8 cellular contexts compared by ENCODE assay signal in genomic region chr9:69174645-69175487, GRCh38. TPM values are rescaled to one million over a fixed set of nuclear protein-coding genes. Genes with fewer than 3 reads are reported as not detected.
DNase-seq lines count a peak whose midpoint lies in the region; ATAC-seq and TF ChIP-seq lines count a peak whose summit lies in the region.

No MANE protein-coding gene starts in this region.

- peak overlapping the region; percentile 90 for H3K4me3 Mint-ChIP-seq in T-helper 17 cell
- peak overlapping the region; percentile 83 for H3K4me3 Mint-ChIP-seq in stimulated activated naive CD8-positive, alpha-beta T cell treated with anti-CD3 and anti-CD28 coated beads, Interleukin-15, Interleukin-2, amounts not matched to agents 100 ng/mL and 50 ng/mL, for 24 hours

- H3K27ac ChIP-seq in duodenal mucosa (ENCODE audit: low read depth, low read length) (no peak overlapping the region), lung (ENCODE audit: low read depth in 1 of 2, low read length in 1 of 2) (peak overlapping the region; percentile 90 to 94)

- ATAC-seq in GM21381 (IDR thresholded peaks at IDR 0.05; ENCODE audit: unreplicated experiment): peak; percentile 57
- peak; percentile 48 for ATAC-seq in HG03571 (IDR thresholded peaks at IDR 0.05; ENCODE audit: unreplicated experiment)
- ATAC-seq in T-helper 17 cell: peak; percentile 56
- peak; percentile 39 for ATAC-seq in lung (ENCODE audit: insufficient read depth, low FRiP score)

- H3K9me3 ChIP-seq in T-helper 17 cell (ENCODE audit: control insufficient read depth, low read length, poor library complexity, severe bottlenecking) (no peaks in the 10 kb centered on the region), duodenal mucosa (ENCODE audit: control insufficient read depth in 1 of 2, low read length in 2 of 2) (no peaks in the 10 kb centered on the region), lung (ENCODE audit: control insufficient read depth in 2 of 2, insufficient read depth in 1 of 2, low read length in 1 of 2) (no peaks in the 10 kb centered on the region)

- no peaks in the 10 kb centered on the region for H3K27me3 ChIP-seq in GM06990 (replicated peaks; ENCODE audit: control insufficient read depth, insufficient read depth, low read length)
- H3K27me3 ChIP-seq in duodenal mucosa (ENCODE audit: control insufficient read depth in 1 of 2, insufficient read depth in 2 of 2, low read length in 2 of 2): no peaks in the 10 kb centered on the region
- H3K27me3 ChIP-seq in lung (ENCODE audit: control insufficient read depth, insufficient read depth): no peaks in the 10 kb centered on the region

- H3K36me3 Mint-ChIP-seq in T-helper 17 cell (ENCODE audit: low read depth): peaks cover 6% of the 10 kb centered on the region
- H3K36me3 Mint-ChIP-seq in stimulated activated naive CD8-positive, alpha-beta T cell treated with anti-CD3 and anti-CD28 coated beads, Interleukin-15, Interleukin-2, amounts not matched to agents 100 ng/mL and 50 ng/mL, for 24 hours (ENCODE audit: low read depth): no peaks in the 10 kb centered on the region

- H3K27ac Mint-ChIP-seq in T-helper 17 cell: peak overlapping the region; percentile 37
- H3K27ac Mint-ChIP-seq in stimulated activated naive CD8-positive, alpha-beta T cell treated with anti-CD3 and anti-CD28 coated beads, Interleukin-15, Interleukin-2, amounts not matched to agents 100 ng/mL and 50 ng/mL, for 24 hours: peak overlapping the region; percentile 57

- TF ChIP-seq CTCF in GM06990 (IDR thresholded peaks at IDR 0.05; ENCODE audit: insufficient read depth, low read length, poor library complexity, severe bottlenecking): no peak
- no peak for TF ChIP-seq CTCF in lung (IDR thresholded peaks at IDR 0.05; ENCODE audit: control extremely low read depth, extremely low read depth)

- 9 to 21% methylated on average over 19 of the region's 19 CpGs for WGBS in lung, 2 donors

- peak; percentile 70 for DNase-seq in GM06990 (ENCODE audit: extremely low read depth, insufficient read length)
- peak; percentile 8 to 16 (median 14) for DNase-seq in T-helper 17 cell
- no peak for DNase-seq in lung (ENCODE audit: low spot score)
- DNase-seq in DMS53 treated with DMSO at 0.1 percent for 48 hours (lab: John Stamatoyannopoulos, UW; ENCODE audit: unreplicated experiment): no peak

- peaks cover 41% of the 10 kb centered on the region for H3K4me1 Mint-ChIP-seq in T-helper 17 cell
- H3K4me1 Mint-ChIP-seq in stimulated activated naive CD8-positive, alpha-beta T cell treated with anti-CD3 and anti-CD28 coated beads, Interleukin-15, Interleukin-2, amounts not matched to agents 100 ng/mL and 50 ng/mL, for 24 hours (ENCODE audit: low read depth): peaks cover 37% of the 10 kb centered on the region

- H3K4me3 ChIP-seq in GM06990 (replicated peaks; ENCODE audit: low read depth, low read length) (peak overlapping the region; percentile 96), duodenal mucosa (ENCODE audit: low read depth in 1 of 2, low read length in 2 of 2) (peak overlapping the region; percentile 56 to 71), lung (peak overlapping the region; percentile 87)

- peaks cover 11% of the 10 kb centered on the region for H3K27me3 Mint-ChIP-seq in T-helper 17 cell
- peaks cover 43% of the 10 kb centered on the region for H3K27me3 Mint-ChIP-seq in stimulated activated naive CD8-positive, alpha-beta T cell treated with anti-CD3 and anti-CD28 coated beads, Interleukin-15, Interleukin-2, amounts not matched to agents 100 ng/mL and 50 ng/mL, for 24 hours

- H3K9me3 Mint-ChIP-seq in stimulated activated naive CD8-positive, alpha-beta T cell treated with anti-CD3 and anti-CD28 coated beads, Interleukin-15, Interleukin-2, amounts not matched to agents 100 ng/mL and 50 ng/mL, for 24 hours: no peaks in the 10 kb centered on the region

- peak overlapping the region in 1 of 2 donors; percentile 21 for H3K9ac ChIP-seq in duodenal mucosa (ENCODE audit: low read depth in 1 of 2, low read length in 2 of 2)

- H3K4me1 ChIP-seq in duodenal mucosa (ENCODE audit: control insufficient read depth in 1 of 2, insufficient read depth in 2 of 2, low read length in 2 of 2) (peaks cover 9 to 18% of the 10 kb centered on the region in 2 donors), lung (ENCODE audit: control insufficient read depth in 2 of 2, insufficient read depth in 2 of 2, low read length in 2 of 2) (peaks cover 10 to 38% of the 10 kb centered on the region in 2 donors)

- H3K36me3 ChIP-seq in GM06990 (ENCODE audit: control insufficient read depth, insufficient read depth, low read length) (no peaks in the 10 kb centered on the region), duodenal mucosa (ENCODE audit: control insufficient read depth in 1 of 2, insufficient read depth in 2 of 2, low read length in 2 of 2) (no peaks in the 10 kb centered on the region), lung (ENCODE audit: control insufficient read depth in 2 of 2, insufficient read depth in 2 of 2, low read length in 2 of 2) (no peaks in the 10 kb centered on the region)

RNA-seq across cellular contexts. Expression of gene TJP2, which starts 0.8 kb away (rescaled TPM):
- total RNA-seq in T-helper 17 cell (10 to 100 TPM; 21.1 to 30.2 TPM), lung (100 to 1,000 TPM; 104 to 181 TPM)
- 10 to 100 TPM; 39.3 to 43.2 TPM for polyA plus RNA-seq in lung

Comparison
In these comparisons a context has a peak if more than half of its experiments do, and no peak if none do; other contexts are left out.
1. DNase-seq: peak in GM06990 (single experiment) and T-helper 17 cell (3 of 3); none in lung (single experiment) and DMS53 treated with DMSO at 0.1 percent for 48 hours (single experiment).
2. Peak in every context shown above with its lines, with median percentiles within 50 percentile points of each other: H3K4me3 ChIP-seq and ATAC-seq.